Comparison of ENCODE assay signal across 11 cellular contexts in genomic region chr15:43423793-43424192, GRCh38.
"Had no signal": no experiment of that assay in that cellular context is flagged by ENCODE, and none has a peak within 500 bp of the region (broad histone marks: within the 10 kb centered on the region; RNA-seq: fewer than 3 reads in every experiment).

No MANE protein-coding gene starts in this region.

- ATAC-seq: esophagus mucosa, left ventricle myocardium superior, psoas muscle, upper lobe of right lung had no signal

- DNase-seq: activated CD4-positive, alpha-beta T cell treated with anti-CD3 and anti-CD28 coated beads, Interleukin-2, amount 50 U/mL, for 1 hour; activated CD8-positive, alpha-beta memory T cell treated with anti-CD3 and anti-CD28 coated beads for 24 hours; activated naive CD4-positive, alpha-beta T cell treated with Interleukin-2 at 50 U/mL for 16 hours; hippocampal formation; kidney; left ventricle myocardium superior; psoas muscle; sigmoid colon; stimulated activated CD4-positive, alpha-beta T cell treated with anti-CD3 and anti-CD28 coated beads, Interleukin-1b, Interleukin-23, amount 100 ng/mL, for 48 hours; upper lobe of right lung had no signal
